Comparison of ENCODE assay signal across 24 cellular contexts in genomic region chr5:63648376-63648775, GRCh38.
A peak's percentile ranks its signal among the peaks of the same experiment; 100 is the strongest.
DNase-seq lines count a peak whose midpoint lies in the region; ATAC-seq, FAIRE-seq and TF ChIP-seq lines count a peak whose summit lies in the region.
"Had no signal": no experiment of that assay in that cellular context is flagged by ENCODE, and none has a peak within 500 bp of the region (broad histone marks: within the 10 kb centered on the region; RNA-seq: fewer than 3 reads in every experiment).

No MANE protein-coding gene starts in this region.

- no peaks in the 10 kb centered on the region for H3K27me3 Mint-ChIP-seq in GM23338 (ENCODE audit: insufficient read depth, low read depth, poor library complexity)
- H3K27me3 Mint-ChIP-seq: CD4-positive, alpha-beta T cell; IgD-negative memory B cell had no signal

- H2AFZ ChIP-seq in GM23338 (no peak overlapping the region), H1 (ENCODE audit: low read length) (no peak overlapping the region), PC-3 (ENCODE audit: low read length) (no peak overlapping the region)

- no peaks in the 10 kb centered on the region for H3K79me1 ChIP-seq in H1 (ENCODE audit: low read depth, low read length)

- no peaks in the 10 kb centered on the region for H3K27me3 ChIP-seq in BE2C
- no peaks in the 10 kb centered on the region for H3K27me3 ChIP-seq in GM23338 (ENCODE audit: insufficient read depth)
- H3K27me3 ChIP-seq in H1 (replicated peaks in 1 of 4; ENCODE audit: control insufficient read depth in 3 of 4, extremely low read depth in 1 of 4, insufficient read depth in 3 of 4, low read length in 3 of 4) = no peaks in the 10 kb centered on the region
- H3K27me3 ChIP-seq in PC-3 (ENCODE audit: low read length) = peaks cover 4% of the 10 kb centered on the region; the same call in 1 of the 2 replicates

- no peak overlapping the region for H3K9ac ChIP-seq in H1 (replicated peaks in 1 of 4; ENCODE audit: extremely low read depth in 1 of 4, low read depth in 3 of 4, low read length in 3 of 4)
- H3K9ac ChIP-seq in PC-3 (ENCODE audit: low read length) = no peak overlapping the region

- H3K4me3 ChIP-seq in BE2C (ENCODE audit: low read depth, low read length) (no peak overlapping the region), GM23338 (no peak overlapping the region), H1 (ENCODE audit: extremely low read depth in 1 of 4, insufficient read depth in 2 of 4, low read depth in 3 of 4, low read length in 4 of 4) (no peak overlapping the region), PC-3 (ENCODE audit: low read length) (no peak overlapping the region)

- no peak overlapping the region for H2BK20ac ChIP-seq in H1 (ENCODE audit: low read length)

- POLR2A ChIA-PET in H1 (lab: Charles Lee; ENCODE audit: partially characterized antibody) = no interaction called here
- POLR2A ChIA-PET in PC-3 (lab: Charles Lee; ENCODE audit: unreplicated experiment) = no interaction called here

- no peak overlapping the region for H3K56ac ChIP-seq in H1 (replicated peaks; ENCODE audit: insufficient read length, low read depth, low read length)

- no peak overlapping the region for H3K4me3 Mint-ChIP-seq in GM23338
- H3K4me3 Mint-ChIP-seq: CD4-positive, alpha-beta T cell; HFFc6; IgD-negative memory B cell had no signal

- peaks cover 9% of the 10 kb centered on the region; the same call in 2 of the 3 replicates for H3K36me3 Mint-ChIP-seq in GM23338 (ENCODE audit: low read depth)
- H3K36me3 Mint-ChIP-seq: IgD-negative memory B cell had no signal

- peak; percentile 12 to 19; a peak in 2 of 4 replicates for TF ChIP-seq RAD21 in H1 (IDR thresholded peaks at IDR 0.05 in 1 of 2, conservative IDR thresholded peaks at IDR 0.05 in 1 of 2; ENCODE audit: low read depth in 2 of 2, low read length in 2 of 2)

- H4K91ac ChIP-seq in H1 (replicated peaks; ENCODE audit: insufficient read length, low read length) = no peak overlapping the region

- no peak overlapping the region for H2BK15ac ChIP-seq in H1 (ENCODE audit: low read length)

- H3K4me1 ChIP-seq in BE2C = no peaks in the 10 kb centered on the region
- no peaks in the 10 kb centered on the region for H3K4me1 ChIP-seq in GM23338 (ENCODE audit: insufficient read depth)
- no peaks in the 10 kb centered on the region for H3K4me1 ChIP-seq in H1 (replicated peaks in 1 of 4; ENCODE audit: control insufficient read depth in 3 of 4, insufficient read depth in 4 of 4, low read length in 3 of 4)
- H3K4me1 ChIP-seq in PC-3 (ENCODE audit: insufficient read depth, low read length) = no peaks in the 10 kb centered on the region
- H3K4me1 ChIP-seq: Caco-2 had no signal

- TF ChIP-seq POLR2A in H1 (IDR thresholded peaks at IDR 0.05; ENCODE audit: control extremely low read depth in 1 of 2, low read depth in 2 of 2, low read length in 2 of 2) = no peak
- no peak for TF ChIP-seq POLR2A in GM12891 (IDR thresholded peaks at IDR 0.05; ENCODE audit: low read depth, low read length)

- H3K4me1 Mint-ChIP-seq in GM23338 = peaks cover 3% of the 10 kb centered on the region; the same call in 2 of the 3 replicates
- H3K4me1 Mint-ChIP-seq: IgD-negative memory B cell had no signal

- H3K4ac ChIP-seq in H1 (replicated peaks; ENCODE audit: insufficient read length, low read depth, low read length) = no peak overlapping the region

- H3K36me3 ChIP-seq in BE2C (no peaks in the 10 kb centered on the region), GM23338 (ENCODE audit: insufficient read depth) (no peaks in the 10 kb centered on the region), H1 (ENCODE audit: control insufficient read depth in 2 of 4, insufficient read depth in 4 of 4, low read length in 3 of 4) (no peaks in the 10 kb centered on the region), PC-3 (ENCODE audit: low read depth, low read length) (no peaks in the 10 kb centered on the region)

- H3K27ac ChIP-seq in GM23338 (ENCODE audit: low read depth) (no peak overlapping the region), H1 (ENCODE audit: low read depth, low read length) (no peak overlapping the region), PC-3 (ENCODE audit: low read length) (no peak overlapping the region)
- H3K27ac ChIP-seq: C4-2B had no signal

- H3K23ac ChIP-seq in H1 (ENCODE audit: insufficient read length) = no peak overlapping the region

- H3F3A ChIP-seq in GM23338 (replicated peaks; ENCODE audit: low read depth) = no peaks in the 10 kb centered on the region
- no peaks in the 10 kb centered on the region for H3F3A ChIP-seq in PC-3 (ENCODE audit: low read length, unreplicated experiment)

- no peak overlapping the region for H2BK5ac ChIP-seq in H1 (ENCODE audit: low read depth, low read length)

- TF ChIP-seq EP300 in H1 (IDR thresholded peaks at IDR 0.05; ENCODE audit: borderline replicate concordance in 1 of 2, low read depth in 2 of 2, low read length in 2 of 2) = no peak

- intact Hi-C loops in PC-3 (cut with micrococcal nuclease) = no loop called here

- TF ChIP-seq CTCF in BE2C (IDR thresholded peaks at IDR 0.05; ENCODE audit: low read depth, low read length) (peak; percentile 8; the same call in 1 of the 2 replicates), GM23338 (conservative IDR thresholded peaks at IDR 0.05; ENCODE audit: low read depth in 2 of 2) (no peak), H1 (IDR thresholded peaks at IDR 0.05; ENCODE audit: control extremely low read depth in 1 of 3, insufficient read depth in 1 of 3, low read depth in 1 of 3, low read length in 3 of 3) (no peak), PC-3 (conservative IDR thresholded peaks at IDR 0.05; ENCODE audit: low read depth, low read length) (no peak)

- no peak for DNase-seq in BE2C
- DNase-seq in GM23338 (ENCODE audit: low spot score) = peak; percentile 19
- peak; percentile 6 for DNase-seq in OCI-M1 (lab: John Stamatoyannopoulos, UW)
- no peak for DNase-seq in H1 (ENCODE audit: low read depth in 1 of 2, low spot score in 2 of 2)
- DNase-seq in GM12891 (ENCODE audit: insufficient read length, low spot score) = no peak
- DNase-seq in PC-3 = no peak
- DNase-seq in hepatic stellate cell (ENCODE audit: low spot score) = no peak
- DNase-seq: ACHN; Caco-2; CD4-positive, alpha-beta T cell; HFFc6; Karpas-422; KBM-7 had no signal

- H3K23me2 ChIP-seq in H1 (ENCODE audit: low read depth, low read length) = no peaks in the 10 kb centered on the region

- H2BK12ac ChIP-seq in H1 (ENCODE audit: low read depth, low read length) = no peak overlapping the region

- H3K79me2 ChIP-seq in GM23338 (replicated peaks; ENCODE audit: insufficient read depth) (no peaks in the 10 kb centered on the region), H1 (ENCODE audit: control insufficient read depth in 1 of 2, insufficient read depth in 2 of 2, low read length in 2 of 2) (no peaks in the 10 kb centered on the region), PC-3 (ENCODE audit: low read length) (no peaks in the 10 kb centered on the region)

- CTCF ChIA-PET in H1 (lab: Charles Lee; ENCODE audit: partially characterized antibody) (interaction anchor here (1.2 to 1.5 kb wide), 2 partner anchors 11 to 13 kb away, joined by 3 to 6 read pairs; no protein-coding TSS in a partner anchor), PC-3 (lab: Charles Lee) (no interaction called here)

- H2BK120ac ChIP-seq in H1 (replicated peaks; ENCODE audit: low read depth, low read length) = no peak overlapping the region

- no peak overlapping the region for H2AK5ac ChIP-seq in H1 (ENCODE audit: low read depth, low read length)

- peaks cover 13% of the 10 kb centered on the region for H3K9me3 Mint-ChIP-seq in GM23338

- no peak; the same call in 2 of the 3 replicates for ATAC-seq in GM23338
- no peak for ATAC-seq in PC-3
- ATAC-seq in HG03439 (IDR thresholded peaks at IDR 0.05; ENCODE audit: unreplicated experiment) = no peak
- ATAC-seq: HCT116, HepG2 had no signal

- H4K5ac ChIP-seq in H1 (ENCODE audit: insufficient read length, low read depth, low read length) = no peak overlapping the region

- no peaks in the 10 kb centered on the region for H3K9me2 ChIP-seq in GM23338 (ENCODE audit: insufficient read depth)
- no peaks in the 10 kb centered on the region for H3K9me2 ChIP-seq in PC-3 (replicated peaks; ENCODE audit: low read length)

- no peak overlapping the region for H4K8ac ChIP-seq in H1 (ENCODE audit: extremely low read depth, insufficient read depth, low read length)

- FAIRE-seq in H1 (lab: Jason Lieb, UNC) (no peak), GM12891 (lab: Jason Lieb, UNC) (no peak)
- FAIRE-seq: A204.1, D721Med, G401.6, GM12892, GM18507, H54, HepG2 had no signal

- BruUV-seq in PC-3 (replicated peaks; lab: Mats Ljungman, UMichigan) = no TSS peak

- no peaks in the 10 kb centered on the region for H4K20me1 ChIP-seq in GM23338 (replicated peaks; ENCODE audit: insufficient read depth)
- H4K20me1 ChIP-seq in H1 (replicated peaks in 1 of 2; ENCODE audit: control insufficient read depth in 1 of 2, insufficient read depth in 2 of 2, low read length in 2 of 2) = no peaks in the 10 kb centered on the region
- no peaks in the 10 kb centered on the region for H4K20me1 ChIP-seq in PC-3 (ENCODE audit: low read length)

- H3K27ac Mint-ChIP-seq in GM23338 = no peak overlapping the region
- H3K27ac Mint-ChIP-seq: CD4-positive, alpha-beta T cell; HFFc6; IgD-negative memory B cell had no signal

- no peaks in the 10 kb centered on the region for H3K9me3 ChIP-seq in BE2C
- no peaks in the 10 kb centered on the region for H3K9me3 ChIP-seq in H1 (ENCODE audit: insufficient read depth in 2 of 2, low read depth in 1 of 2, low read length in 1 of 2)
- H3K9me3 ChIP-seq in PC-3 (ENCODE audit: low read length) = no peaks in the 10 kb centered on the region
- H3K9me3 ChIP-seq: Caco-2 had no signal

- no peak overlapping the region for H3K14ac ChIP-seq in H1 (ENCODE audit: insufficient read length)

- H3K4me2 ChIP-seq in GM23338 = no peak overlapping the region
- no peak overlapping the region for H3K4me2 ChIP-seq in H1 (ENCODE audit: insufficient read depth in 1 of 2, low read depth in 2 of 2, low read length in 2 of 2)
- H3K4me2 ChIP-seq in PC-3 (ENCODE audit: low read length) = no peak overlapping the region

- H3K18ac ChIP-seq in H1 (ENCODE audit: extremely low read depth, low read length) = no peak overlapping the region

TF ChIP-seq in GM23338, 12 proteins besides CTCF, POLR2A, EP300 and RAD21 (continues in another document):
- TF ChIP-seq EZH2phosphoT487 (IDR thresholded peaks at IDR 0.05; ENCODE audit: unreplicated experiment) (no peak), STAT1 (IDR thresholded peaks at IDR 0.05; ENCODE audit: unreplicated experiment) (no peak), ZNF114 (CRISPR knock-in tag; IDR thresholded peaks at IDR 0.05) (no peak), CREB1 (CRISPR knock-in tag; IDR thresholded peaks at IDR 0.05; ENCODE audit: low read depth) (no peak)

TF ChIP-seq in H1, 55 proteins besides CTCF, POLR2A, EP300 and RAD21:
- TF ChIP-seq POU5F1 (IDR thresholded peaks at IDR 0.05; ENCODE audit: low read depth, low read length) (no peak), MAX (IDR thresholded peaks at IDR 0.05) (no peak)
TF ChIP-seq in H1: peak in this region for 0.

TF ChIP-seq in GM12891, 5 proteins besides CTCF, POLR2A, EP300 and RAD21:
- TF ChIP-seq POU2F2 (IDR thresholded peaks at IDR 0.05; ENCODE audit: low read depth, low read length) (no peak), TAF1 (IDR thresholded peaks at IDR 0.05; ENCODE audit: low read depth, low read length) (no peak), PAX5 (IDR thresholded peaks at IDR 0.05; ENCODE audit: insufficient read depth, low read length, severe bottlenecking) (no peak), SPI1 (IDR thresholded peaks at IDR 0.05; ENCODE audit: low read depth, low read length) (no peak), POLR2AphosphoS5 (IDR thresholded peaks at IDR 0.05; ENCODE audit: low read depth, low read length) (no peak)

Comparison
In these comparisons a context has a peak if more than half of its experiments do, and no peak if none do; other contexts are left out.
1. DNase-seq: peak in GM23338 (single experiment) and OCI-M1 (single experiment); none in BE2C (single experiment), H1 (0 of 2), GM12891 (single experiment), PC-3 (single experiment) and hepatic stellate cell (single experiment).